In genomic region chr2:218781691-218782528, GRCh38 we compare ENCODE assay signal across 9 cellular contexts. TPM values are rescaled to one million over a fixed set of nuclear protein-coding genes. Genes with fewer than 3 reads are reported as not detected.
A peak's percentile ranks its signal among the peaks of the same experiment; 100 is the strongest.
DNase-seq lines count a peak whose midpoint lies in the region; ATAC-seq and TF ChIP-seq lines count a peak whose summit lies in the region.
"Had no signal": no experiment of that assay in that cellular context is flagged by ENCODE, and none has a peak within 500 bp of the region (broad histone marks: within the 10 kb centered on the region; RNA-seq: fewer than 3 reads in every experiment).

CYP27A1 (plus strand) TSS chr2:218782147; CDS start chr2:218782183, 36 bp downstream.

- H3K4me1 ChIP-seq in GM23248 (ENCODE audit: insufficient read depth) (no peaks in the 10 kb centered on the region), cardiac muscle cell (ENCODE audit: low read depth) (peaks cover 29% of the 10 kb centered on the region)

- peak within 1 kb of the TSS; percentile 90 for H3K4me2 ChIP-seq in GM23248 (ENCODE audit: unreplicated experiment)

- no peak within 1 kb of the TSS for H3K4me3 Mint-ChIP-seq in activated CD8-positive, alpha-beta T cell treated with anti-CD3 and anti-CD28 coated beads for 36 hours
- H3K4me3 Mint-ChIP-seq in osteocyte (ENCODE audit: unreplicated experiment): peak within 1 kb of the TSS; percentile 67

- 2 to 3% methylated on average over 69 to 74 of the region's 76 CpGs for whole genome bisulfite sequencing in GM23248 (ENCODE audit: low coverage in 1 of 2, low lambda C conversion rate in 2 of 2, missing lambda C conversion rate in 2 of 2), 2 experiments

- H3K27ac Mint-ChIP-seq in activated CD8-positive, alpha-beta T cell treated with anti-CD3 and anti-CD28 coated beads for 36 hours: no peak within 1 kb of the TSS
- H3K27ac Mint-ChIP-seq in osteocyte (ENCODE audit: unreplicated experiment): peak within 1 kb of the TSS; percentile 58

- DNase-seq in GM23248 (peak; percentile 62), cardiac muscle cell (ENCODE audit: low read depth in 1 of 2, low spot score in 1 of 2) (peak; percentile 49 to 75), osteocyte (ENCODE audit: extremely low spot score, unreplicated experiment) (peak; percentile 85), GF-D8 (lab: John Stamatoyannopoulos, UW) (no peak)
- peak; percentile 3 for DNase-seq in activated CD8-positive, alpha-beta T cell treated with anti-CD3 and anti-CD28 coated beads for 36 hours
- no peak for DNase-seq in stimulated activated CD4-positive, alpha-beta T cell treated with anti-CD3 and anti-CD28 coated beads, Interleukin-2, amount 100 ng/mL, for 48 hours

- in situ Hi-C loops in GM23248 (cut with MboI): no loop called here

- H3K9me3 ChIP-seq in GM23248 (ENCODE audit: low read depth) (peaks cover 4% of the 10 kb centered on the region), cardiac muscle cell (ENCODE audit: low read depth) (no peaks in the 10 kb centered on the region)

- H3K9ac ChIP-seq in GM23248: peak within 1 kb of the TSS; percentile 85

- no peak for TF ChIP-seq CTCF in activated CD8-positive, alpha-beta T cell treated with anti-CD3 and anti-CD28 coated beads for 36 hours (IDR thresholded peaks at IDR 0.05)
- TF ChIP-seq CTCF in cardiac muscle cell (IDR thresholded peaks at IDR 0.05; ENCODE audit: low read depth, low read length) (no peak), osteocyte (IDR thresholded peaks at IDR 0.05) (no peak)

- peaks cover 11% of the 10 kb centered on the region for H3K9me3 Mint-ChIP-seq in activated CD8-positive, alpha-beta T cell treated with anti-CD3 and anti-CD28 coated beads for 36 hours
- peaks cover 6% of the 10 kb centered on the region for H3K9me3 Mint-ChIP-seq in osteocyte (ENCODE audit: unreplicated experiment)

- POLR2A ChIA-PET in activated CD8-positive, alpha-beta T cell treated with anti-CD3 and anti-CD28 coated beads for 36 hours (lab: Charles Lee): interaction anchor here (0.9 kb wide), 1 partner anchor 32 kb away, joined by 3 read pairs; no protein-coding TSS in a partner anchor

- H3F3A ChIP-seq in GM23248 (ENCODE audit: insufficient read depth): no peaks in the 10 kb centered on the region

- H3K9me2 ChIP-seq in GM23248 (ENCODE audit: insufficient read depth): no peaks in the 10 kb centered on the region

- no peaks in the 10 kb centered on the region for H4K20me1 ChIP-seq in GM23248 (ENCODE audit: insufficient read depth)

- H3K27me3 ChIP-seq in GM23248 (replicated peaks; ENCODE audit: insufficient read depth) (no peaks in the 10 kb centered on the region), cardiac muscle cell (no peaks in the 10 kb centered on the region)

- no peak within 1 kb of the TSS for H3K27ac ChIP-seq in GM23248
- peak within 1 kb of the TSS; percentile 86 for H3K27ac ChIP-seq in cardiac muscle cell

- H3K4me1 Mint-ChIP-seq in activated CD8-positive, alpha-beta T cell treated with anti-CD3 and anti-CD28 coated beads for 36 hours (ENCODE audit: low read depth): peaks cover 5% of the 10 kb centered on the region
- H3K4me1 Mint-ChIP-seq in osteocyte (ENCODE audit: unreplicated experiment): peaks cover 20% of the 10 kb centered on the region

- H3K27me3 Mint-ChIP-seq in activated CD8-positive, alpha-beta T cell treated with anti-CD3 and anti-CD28 coated beads for 36 hours: peaks cover 42% of the 10 kb centered on the region
- H3K27me3 Mint-ChIP-seq in osteocyte (ENCODE audit: unreplicated experiment): peaks cover 6% of the 10 kb centered on the region

- CTCF ChIA-PET in activated CD8-positive, alpha-beta T cell treated with anti-CD3 and anti-CD28 coated beads for 36 hours (lab: Charles Lee): no interaction called here

- H3K79me2 ChIP-seq in GM23248 (ENCODE audit: insufficient read depth): no peaks in the 10 kb centered on the region

- H3K36me3 Mint-ChIP-seq in activated CD8-positive, alpha-beta T cell treated with anti-CD3 and anti-CD28 coated beads for 36 hours (ENCODE audit: low read depth): peaks cover 6% of the 10 kb centered on the region
- no peaks in the 10 kb centered on the region for H3K36me3 Mint-ChIP-seq in osteocyte (ENCODE audit: unreplicated experiment)

- ATAC-seq in activated CD8-positive, alpha-beta T cell treated with anti-CD3 and anti-CD28 coated beads for 36 hours: no peak
- ATAC-seq in HG03460 (IDR thresholded peaks at IDR 0.05; ENCODE audit: unreplicated experiment) (no peak), HG02642 (IDR thresholded peaks at IDR 0.05; ENCODE audit: poor library complexity, unreplicated experiment) (no peak)

- no peaks in the 10 kb centered on the region for H3K36me3 ChIP-seq in GM23248 (ENCODE audit: low read depth)
- no peaks in the 10 kb centered on the region for H3K36me3 ChIP-seq in cardiac muscle cell

- H2AFZ ChIP-seq in GM23248: peak within 1 kb of the TSS; percentile 92

- H3K4me3 ChIP-seq in GM23248 (peak within 1 kb of the TSS; percentile 76), cardiac muscle cell (peak within 1 kb of the TSS; percentile 45)

- intact Hi-C loops in activated CD8-positive, alpha-beta T cell treated with anti-CD3 and anti-CD28 coated beads for 36 hours (cut with micrococcal nuclease): no loop called here

RNA-seq across cellular contexts. Expression of gene CYP27A1, which starts in this region (rescaled TPM):
- 3.9 and 4.1 TPM in 2 replicates for total RNA-seq in GM23248 (2014; rRNA removed; shearing (Covaris generic))
- polyA plus RNA-seq in GM23248 (2016; fragmentation: Nextera tagmentation; extraction: Ambion mirVana) (2.9 and 3.7 TPM in 2 replicates), cardiac muscle cell (70.6 and 125 TPM in 2 replicates)
- under 1 TPM; 0.14 to 0.18 TPM for total RNA-seq in activated CD8-positive, alpha-beta T cell treated with anti-CD3 and anti-CD28 coated beads for 36 hours
- total RNA-seq in cardiac muscle cell (63.1 and 106 TPM in 2 replicates), osteocyte (3.2 and 4.1 TPM in 2 replicates)
- total RNA-seq: NCI-H460 had no signal

Comparison
In these comparisons a context has a peak if more than half of its experiments do, and no peak if none do; other contexts are left out.
1. RNA of gene CYP27A1 (total RNA-seq): 63.1 to 106 TPM in cardiac muscle cell; 3.9 to 4.1 TPM in GM23248, 3.2 to 4.1 TPM in osteocyte and 0.14 to 0.18 TPM in activated CD8-positive, alpha-beta T cell treated with anti-CD3 and anti-CD28 coated beads for 36 hours; every median in the first group is over 10 times any median in the second.
2. RNA of gene CYP27A1 (polyA plus RNA-seq): 70.6 to 125 TPM in cardiac muscle cell; 2.9 to 3.7 TPM in GM23248; every median in the first group is over 10 times any median in the second.
3. Peak in DNase-seq in activated CD8-positive, alpha-beta T cell treated with anti-CD3 and anti-CD28 coated beads for 36 hours; RNA of the gene not detected or under 1 TPM.
4. DNase-seq: peak in GM23248 (single experiment), cardiac muscle cell (2 of 2) and osteocyte (single experiment); none in GF-D8 (single experiment) and stimulated activated CD4-positive, alpha-beta T cell treated with anti-CD3 and anti-CD28 coated beads, Interleukin-2, amount 100 ng/mL, for 48 hours (0 of 2).